ENCODE assay signal across 7 cellular contexts in genomic region chr13:80341771-80342271, GRCh38.
A peak's percentile ranks its signal among the peaks of the same experiment; 100 is the strongest.
DNase-seq lines count a peak whose midpoint lies in the region; ATAC-seq and TF ChIP-seq lines count a peak whose summit lies in the region.

No MANE protein-coding gene starts in this region.

- peak overlapping the region; percentile 96 for H3K27ac ChIP-seq in iPS-18a (ENCODE audit: low read length)

- DNase-seq in GM06990 (ENCODE audit: extremely low read depth, insufficient read length), result no peak
- peak; percentile 83 for DNase-seq in NCI-H1694 treated with DMSO at 0.1 percent for 48 hours (lab: John Stamatoyannopoulos, UW)
- peak; percentile 79 for DNase-seq in astrocyte of the hippocampus (ENCODE audit: low read depth, low spot score)
- no peak for DNase-seq in skeletal muscle cell (ENCODE audit: low read depth)
- DNase-seq in middle frontal gyrus (ENCODE audit: extremely low spot score, low spot score), result no peak

- H3K36me3 ChIP-seq in GM06990 (ENCODE audit: control insufficient read depth, insufficient read depth, low read length) (no peaks in the 10 kb centered on the region; the same call in 1 of the 2 replicates), iPS-18a (ENCODE audit: control insufficient read depth, low read depth, low read length) (peaks cover 7% of the 10 kb centered on the region)

- H3K27me3 ChIP-seq in GM06990 (replicated peaks; ENCODE audit: control insufficient read depth, insufficient read depth, low read length) (no peaks in the 10 kb centered on the region; the same call in 1 of the 2 replicates), iPS-18a (ENCODE audit: control insufficient read depth, insufficient read depth, low read length) (peaks cover 11% of the 10 kb centered on the region)

- TF ChIP-seq CTCF in GM06990 (IDR thresholded peaks at IDR 0.05; ENCODE audit: insufficient read depth, low read length, poor library complexity, severe bottlenecking), result no peak

- ATAC-seq in GM19395 (IDR thresholded peaks at IDR 0.05; ENCODE audit: unreplicated experiment), result no peak

- peak overlapping the region; percentile 96 for H3K9ac ChIP-seq in iPS-18a (ENCODE audit: low read length)

- H3K9me3 ChIP-seq in iPS-18a (ENCODE audit: control insufficient read depth, low read depth, low read length), result no peaks in the 10 kb centered on the region

- peak overlapping the region; percentile 61 for H3K4me3 ChIP-seq in GM06990 (replicated peaks; ENCODE audit: low read depth, low read length)
- H3K4me3 ChIP-seq in iPS-18a (ENCODE audit: low read length), result peak overlapping the region; percentile 84
- peak overlapping the region; percentile 98 for H3K4me3 ChIP-seq in skeletal muscle cell (ENCODE audit: low read depth, low read length)

- peaks cover 24% of the 10 kb centered on the region for H3K4me1 ChIP-seq in iPS-18a (ENCODE audit: control insufficient read depth, low read depth, low read length)

Comparison
In these comparisons a context has a peak if more than half of its experiments do, and no peak if none do; other contexts are left out.
1. DNase-seq: peak in NCI-H1694 treated with DMSO at 0.1 percent for 48 hours (single experiment) and astrocyte of the hippocampus (single experiment); none in GM06990 (single experiment), skeletal muscle cell (single experiment) and middle frontal gyrus (single experiment).
2. Peak in every context shown above with its lines, with median percentiles within 50 percentile points of each other: H3K4me3 ChIP-seq.